18 cellular contexts compared by ENCODE assay signal in the genomic region with DNA sequence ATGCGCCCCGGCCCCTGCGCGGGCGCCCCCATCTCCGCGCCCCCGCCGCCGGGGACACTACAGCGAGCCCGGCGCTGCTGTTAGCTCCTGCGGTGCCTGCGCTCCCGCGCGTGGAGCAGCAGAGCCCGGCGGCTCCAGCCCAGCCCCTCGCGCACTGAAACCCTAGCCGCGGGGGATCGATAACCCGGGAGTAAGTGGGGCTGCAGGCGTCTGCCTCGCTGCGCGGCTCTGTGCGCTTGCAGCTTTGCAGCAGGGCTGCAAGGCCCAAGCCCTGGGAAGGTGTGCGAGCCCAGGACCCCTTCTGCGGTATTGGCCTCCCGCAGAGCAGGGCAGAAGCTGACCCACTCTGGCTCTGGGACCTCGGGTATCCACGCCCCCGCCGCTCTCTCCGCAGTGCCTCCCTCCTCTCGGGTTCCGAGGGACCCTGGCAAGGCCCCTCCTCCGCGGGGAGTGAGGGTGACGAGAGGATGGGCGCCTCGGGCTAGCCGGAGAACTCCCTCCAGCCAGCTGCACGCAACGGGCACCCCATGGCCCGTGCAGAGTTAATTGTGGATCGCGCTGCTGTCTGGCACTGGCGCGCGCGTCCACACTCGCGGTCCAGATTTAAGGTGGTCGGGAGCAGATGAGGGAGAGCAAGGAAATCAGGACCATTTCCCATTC. TPM values are rescaled to one million over a fixed set of nuclear protein-coding genes. Genes with fewer than 3 reads are reported as not detected.
A peak's percentile ranks its signal among the peaks of the same experiment; 100 is the strongest.
DNase-seq lines count a peak whose midpoint lies in the region; ATAC-seq and TF ChIP-seq lines count a peak whose summit lies in the region.
"Had no signal": no experiment of that assay in that cellular context is flagged by ENCODE, and none has a peak within 500 bp of the region (broad histone marks: within the 10 kb centered on the region; RNA-seq: fewer than 3 reads in every experiment).

No MANE protein-coding gene starts in this region.

- under 1% methylated on average over 59 of the region's 59 CpGs for WGBS in liver

- no peak overlapping the region for H2AFZ ChIP-seq in Karpas-422 (ENCODE audit: low read length)

- H3K27me3 Mint-ChIP-seq in chondrocyte (ENCODE audit: low read depth), result peaks cover 55% of the 10 kb centered on the region

- H3K27ac ChIP-seq in HEK293 (ENCODE audit: extremely low read depth, low read depth, low read length) (no peak overlapping the region), liver (ENCODE audit: low read depth in 1 of 2, low read length in 2 of 2) (peak overlapping the region; percentile 93 to 99), Karpas-422 (ENCODE audit: low read length) (no peak overlapping the region)
- H3K27ac ChIP-seq: BLaER1 treated with 17β-estradiol and CSF1 and Interleukin-3, amounts not matched to agents 10 nM and 100 nM; heart left ventricle had no signal

- TF ChIP-seq CTCF in HEK293 (tag by site-specific recombination; IDR thresholded peaks at IDR 0.05) (no peak), chondrocyte (IDR thresholded peaks at IDR 0.05) (no peak), liver (IDR thresholded peaks at IDR 0.05; ENCODE audit: low read depth, low read length, missing input control) (no peak), GM20000 (IDR thresholded peaks at IDR 0.05; ENCODE audit: extremely low read depth, missing control alignments) (no peak)

- no peaks in the 10 kb centered on the region for H3K36me3 ChIP-seq in HEK293 (ENCODE audit: control insufficient read depth in 2 of 2, insufficient read depth in 1 of 2, low read length in 2 of 2)
- H3K36me3 ChIP-seq in liver (ENCODE audit: control insufficient read depth in 4 of 4, insufficient read depth in 3 of 4, low read depth in 1 of 4, low read length in 3 of 4), result peaks cover 0 to 3% (median under 1%) of the 10 kb centered on the region in 4 donors
- no peaks in the 10 kb centered on the region for H3K36me3 ChIP-seq in skeletal muscle satellite cell (ENCODE audit: insufficient read depth, low read length)
- no peaks in the 10 kb centered on the region for H3K36me3 ChIP-seq in Karpas-422 (ENCODE audit: insufficient read depth, low read length)
- H3K36me3 ChIP-seq: BLaER1 treated with 17β-estradiol and CSF1 and Interleukin-3, amounts not matched to agents 10 nM and 100 nM; heart left ventricle had no signal

- H3K9me3 ChIP-seq in HEK293 (ENCODE audit: control insufficient read depth, insufficient read depth, low read depth, low read length), result no peaks in the 10 kb centered on the region
- no peaks in the 10 kb centered on the region for H3K9me3 ChIP-seq in liver (ENCODE audit: control insufficient read depth in 4 of 4, low read length in 3 of 4)
- no peaks in the 10 kb centered on the region for H3K9me3 ChIP-seq in skeletal muscle satellite cell (replicated peaks; ENCODE audit: low read length)
- H3K9me3 ChIP-seq in Karpas-422 (ENCODE audit: low read length), result no peaks in the 10 kb centered on the region
- H3K9me3 ChIP-seq: heart left ventricle had no signal

- POLR2A ChIA-PET in HEK293 (lab: Yijun Ruan, JAX), result no interaction called here

- no peaks in the 10 kb centered on the region for H3K9me3 Mint-ChIP-seq in chondrocyte (ENCODE audit: low read depth)
- H3K9me3 Mint-ChIP-seq: activated T-cell treated with anti-CD3 and anti-CD28 coated beads, Interleukin-2, amount 50 U/mL, for 72 hours; stimulated activated effector memory CD8-positive, alpha-beta T cell treated with anti-CD3 and anti-CD28 coated beads, Interleukin-12 subunit alpha, Interleukin-12 subunit beta, amount 100 ng/mL, for 72 hours had no signal

- no peaks in the 10 kb centered on the region for H3K9me2 ChIP-seq in Karpas-422 (replicated peaks; ENCODE audit: insufficient read depth, low read length)

- DNase-seq in chondrocyte (ENCODE audit: low spot score) (peak; percentile 85), GM20000 (ENCODE audit: low spot score) (no peak), Karpas-422 (no peak)
- no peak for DNase-seq in NK-92 treated with Interleukin-12 subunit alpha and Interleukin-12 subunit beta, amount 100 ng/mL, for 24 hours (lab: John Stamatoyannopoulos, UW)
- DNase-seq: activated CD4-positive, alpha-beta T cell treated with anti-CD3 and anti-CD28 coated beads for 48 hours; activated T-cell treated with anti-CD3 and anti-CD28 coated beads, Interleukin-2, amount 50 U/mL, for 72 hours; aorta; NCI-H1048; stimulated activated CD4-positive, alpha-beta T cell treated with anti-CD3 and anti-CD28 coated beads, Interleukin-4, amount 100 ng/mL, for 1 hour; T-helper 2 cell had no signal

- CTCF ChIA-PET in HEK293 (lab: Yijun Ruan, JAX), result interaction anchor here (0.5 kb wide), 1 partner anchor 664 kb away, joined by 3 read pairs; no protein-coding TSS in a partner anchor

- H3K4me2 ChIP-seq in skeletal muscle satellite cell (ENCODE audit: low read length) (peak overlapping the region; percentile 58), Karpas-422 (ENCODE audit: low read depth, low read length, poor library complexity, severe bottlenecking) (no peak overlapping the region)

- peak overlapping the region; percentile 4; the same call in 1 of the 2 replicates for H3K4me3 ChIP-seq in HEK293 (ENCODE audit: low read depth, low read length)
- H3K4me3 ChIP-seq in liver (ENCODE audit: low read depth in 1 of 3, low read length in 3 of 3), result peak overlapping the region; percentile 49 to 81 (median 80)
- no peak overlapping the region for H3K4me3 ChIP-seq in skeletal muscle satellite cell (ENCODE audit: low read length)
- H3K4me3 ChIP-seq in Karpas-422 (ENCODE audit: low read length), result no peak overlapping the region

- H3K4me3 Mint-ChIP-seq in chondrocyte (ENCODE audit: unreplicated experiment), result no peak overlapping the region
- H3K4me3 Mint-ChIP-seq: activated T-cell treated with anti-CD3 and anti-CD28 coated beads, Interleukin-2, amount 50 U/mL, for 72 hours; stimulated activated effector memory CD8-positive, alpha-beta T cell treated with anti-CD3 and anti-CD28 coated beads, Interleukin-12 subunit alpha, Interleukin-12 subunit beta, amount 100 ng/mL, for 72 hours had no signal

- H3K79me2 ChIP-seq in Karpas-422 (ENCODE audit: low read length), result no peaks in the 10 kb centered on the region

- no peak for ATAC-seq in GM21576 (IDR thresholded peaks at IDR 0.05; ENCODE audit: unreplicated experiment)
- ATAC-seq: activated T-cell treated with anti-CD3 and anti-CD28 coated beads, Interleukin-2, amount 50 U/mL, for 72 hours; heart left ventricle; stimulated activated effector memory CD8-positive, alpha-beta T cell treated with anti-CD3 and anti-CD28 coated beads, Interleukin-12 subunit alpha, Interleukin-12 subunit beta, amount 100 ng/mL, for 72 hours had no signal

- peaks cover 0 to 3% (median 0%) of the 10 kb centered on the region in 4 donors for H3K27me3 ChIP-seq in liver (ENCODE audit: control insufficient read depth in 4 of 4, insufficient read depth in 4 of 4, low read length in 3 of 4)
- H3K27me3 ChIP-seq in skeletal muscle satellite cell (ENCODE audit: control insufficient read depth, insufficient read depth, low read length), result peaks cover 88% of the 10 kb centered on the region
- no peaks in the 10 kb centered on the region for H3K27me3 ChIP-seq in Karpas-422 (ENCODE audit: low read length)

- H3K27ac Mint-ChIP-seq in chondrocyte (ENCODE audit: unreplicated experiment), result no peak overlapping the region
- H3K27ac Mint-ChIP-seq: activated T-cell treated with anti-CD3 and anti-CD28 coated beads, Interleukin-2, amount 50 U/mL, for 72 hours; stimulated activated effector memory CD8-positive, alpha-beta T cell treated with anti-CD3 and anti-CD28 coated beads, Interleukin-12 subunit alpha, Interleukin-12 subunit beta, amount 100 ng/mL, for 72 hours had no signal

- TF ChIP-seq RAD21 in liver (IDR thresholded peaks at IDR 0.05), result no peak

- peaks cover 38% of the 10 kb centered on the region for H3K4me1 Mint-ChIP-seq in chondrocyte (ENCODE audit: low read depth)

- H4K20me1 ChIP-seq in Karpas-422 (ENCODE audit: insufficient read depth, low read depth, low read length), result no peaks in the 10 kb centered on the region

- H3K4me1 ChIP-seq in HEK293 (ENCODE audit: control insufficient read depth, insufficient read depth, low read length) (peaks cover 2% of the 10 kb centered on the region; the same call in 1 of the 2 replicates), liver (ENCODE audit: control insufficient read depth in 4 of 4, insufficient read depth in 4 of 4, low read length in 3 of 4) (peaks cover 11 to 79% (median 42%) of the 10 kb centered on the region in 4 donors), skeletal muscle satellite cell (ENCODE audit: control insufficient read depth, insufficient read depth, low read length) (peaks cover 33% of the 10 kb centered on the region), Karpas-422 (ENCODE audit: low read length) (no peaks in the 10 kb centered on the region)

- H3K9ac ChIP-seq in liver (ENCODE audit: low read depth in 1 of 2, low read length in 2 of 2), result peak overlapping the region in 1 of 2 donors; percentile 74
- H3K9ac ChIP-seq in skeletal muscle satellite cell (ENCODE audit: low read depth, low read length), result no peak overlapping the region
- H3K9ac ChIP-seq in Karpas-422 (ENCODE audit: low read length), result no peak overlapping the region
- H3K9ac ChIP-seq: BLaER1 treated with 17β-estradiol and CSF1 and Interleukin-3, amounts not matched to agents 10 nM and 100 nM had no signal

- no peaks in the 10 kb centered on the region for H3K36me3 Mint-ChIP-seq in chondrocyte (ENCODE audit: low read depth)
- H3K36me3 Mint-ChIP-seq: stimulated activated effector memory CD8-positive, alpha-beta T cell treated with anti-CD3 and anti-CD28 coated beads, Interleukin-12 subunit alpha, Interleukin-12 subunit beta, amount 100 ng/mL, for 72 hours had no signal

TF ChIP-seq in HEK293, 187 proteins besides CTCF, POLR2A, EP300 and RAD21 (continues in another document):
- TF ChIP-seq ZNF423 (tag by site-specific recombination; IDR thresholded peaks at IDR 0.05), result 0 out of 2 replicates have a peak, but pooled peaks have one; percentile 30
- peak; percentile 63 for TF ChIP-seq GLIS2 (tag by site-specific recombination; IDR thresholded peaks at IDR 0.05)
- TF ChIP-seq ZNF600 (tag by site-specific recombination; IDR thresholded peaks at IDR 0.05), result peak; percentile 51; the same call in 1 of the 2 replicates

TF ChIP-seq in liver, 16 proteins besides CTCF, POLR2A, EP300 and RAD21 (continues in another document):
- TF ChIP-seq TAF1 (conservative IDR thresholded peaks at IDR 0.05) (no peak), RXRA (IDR thresholded peaks at IDR 0.05) (no peak), GABPA (IDR thresholded peaks at IDR 0.05 in 1 of 2, conservative IDR thresholded peaks at IDR 0.05 in 1 of 2) (no peak), FOXA1 (IDR thresholded peaks at IDR 0.05) (no peak)

RNA-seq across cellular contexts. Expression of a gene that starts 2.2 kb away (rescaled TPM):
- total RNA-seq in chondrocyte (not detected in 3 replicates), liver (10 to 100 TPM in 1 of 2 donors, 1 to 10 TPM in 1; 6.1 to 10.0 TPM)
- 1 to 10 TPM; 3.9 to 4.3 TPM for polyA plus RNA-seq in liver
- total RNA-seq in skeletal muscle satellite cell (2012; rRNA removed), result not detected in 2 replicates
- not detected in 2 replicates for total RNA-seq in Karpas-422 (2014; rRNA removed; shearing (Covaris generic); ENCODE audit: low replicate concordance)
- total RNA-seq: heart left ventricle, posterior vena cava had no signal
- polyA plus RNA-seq: heart left ventricle had no signal

Comparison
In these comparisons a context has a peak if more than half of its experiments do, and no peak if none do; other contexts are left out.
1. H3K27ac ChIP-seq: peak in liver (2 of 2); none in HEK293 (single experiment) and Karpas-422 (single experiment).
2. H3K4me3 ChIP-seq: peak in HEK293 (single experiment) and liver (3 of 3); none in skeletal muscle satellite cell (single experiment) and Karpas-422 (single experiment).